9 cellular contexts compared by ENCODE assay signal in genomic region chr10:72126184-72126871, GRCh38. TPM values are rescaled to one million over a fixed set of nuclear protein-coding genes. Genes with fewer than 3 reads are reported as not detected.
A peak's percentile ranks its signal among the peaks of the same experiment; 100 is the strongest.
DNase-seq lines count a peak whose midpoint lies in the region; ATAC-seq and TF ChIP-seq lines count a peak whose summit lies in the region.
"Had no signal": no experiment of that assay in that cellular context is flagged by ENCODE, and none has a peak within 500 bp of the region (broad histone marks: within the 10 kb centered on the region; RNA-seq: fewer than 3 reads in every experiment).

No MANE protein-coding gene starts in this region.

- peak; percentile 60; the same call in 1 of the 2 replicates for ATAC-seq in WTC11
- ATAC-seq in GM18909 (IDR thresholded peaks at IDR 0.05; ENCODE audit: poor library complexity, unreplicated experiment), result no peak
- ATAC-seq in HG03196 (IDR thresholded peaks at IDR 0.05; ENCODE audit: unreplicated experiment), result no peak
- no peak for ATAC-seq in HG02642 (IDR thresholded peaks at IDR 0.05; ENCODE audit: poor library complexity, unreplicated experiment)
- ATAC-seq: naive thymus-derived CD4-positive, alpha-beta T cell had no signal

- DNase-seq in HCEC 1CT (peak; percentile 57), WTC11 (ENCODE audit: low spot score) (no peak), inferior parietal cortex (ENCODE audit: extremely low spot score) (peak; percentile 25)
- no peak for DNase-seq in activated T-helper 2 cell treated with anti-CD3 and anti-CD28 coated beads, Interferon-gamma antibody, Interleukin-2, Interleukin-4, amounts not matched to agents 10 μg/mL and 5 μg/mL and 100 μg/mL, durations not matched to agents 14 hours and 24 hours and 36 hours (ENCODE audit: low spot score)

- H3K36me3 Mint-ChIP-seq in WTC11, result no peaks in the 10 kb centered on the region; the same call in 1 of the 2 replicates
- peaks cover 31% of the 10 kb centered on the region for H3K36me3 Mint-ChIP-seq in activated T-helper 2 cell treated with anti-CD3 and anti-CD28 coated beads, Interferon-gamma antibody, Interleukin-2, Interleukin-4, amounts not matched to agents 10 μg/mL and 5 μg/mL and 100 μg/mL, durations not matched to agents 14 hours and 24 hours and 36 hours (ENCODE audit: low read depth)

- intact Hi-C loops in activated T-helper 2 cell treated with anti-CD3 and anti-CD28 coated beads, Interferon-gamma antibody, Interleukin-2, Interleukin-4, amounts not matched to agents 10 μg/mL and 5 μg/mL and 100 μg/mL, durations not matched to agents 14 hours and 24 hours and 36 hours (cut with micrococcal nuclease), result loop anchor here (2.0 kb wide), 1 partner anchor 96 kb away; no protein-coding TSS in a partner anchor

- H3K4me3 Mint-ChIP-seq in WTC11, result no peak overlapping the region
- H3K4me3 Mint-ChIP-seq in activated T-helper 2 cell treated with anti-CD3 and anti-CD28 coated beads, Interferon-gamma antibody, Interleukin-2, Interleukin-4, amounts not matched to agents 10 μg/mL and 5 μg/mL and 100 μg/mL, durations not matched to agents 14 hours and 24 hours and 36 hours (ENCODE audit: low read depth), result no peak overlapping the region
- H3K4me3 Mint-ChIP-seq: naive thymus-derived CD4-positive, alpha-beta T cell had no signal

- H3K9me3 Mint-ChIP-seq in WTC11, result no peaks in the 10 kb centered on the region
- H3K9me3 Mint-ChIP-seq in activated T-helper 2 cell treated with anti-CD3 and anti-CD28 coated beads, Interferon-gamma antibody, Interleukin-2, Interleukin-4, amounts not matched to agents 10 μg/mL and 5 μg/mL and 100 μg/mL, durations not matched to agents 14 hours and 24 hours and 36 hours, result no peaks in the 10 kb centered on the region
- H3K9me3 Mint-ChIP-seq: naive thymus-derived CD4-positive, alpha-beta T cell had no signal

- peak; percentile 47 for TF ChIP-seq CTCF in C4-2B (conservative IDR thresholded peaks at IDR 0.05)
- no peak for TF ChIP-seq CTCF in WTC11 (IDR thresholded peaks at IDR 0.05)

- no peak overlapping the region for H3K27ac ChIP-seq in C4-2B

- H3K27ac Mint-ChIP-seq in WTC11, result peak overlapping the region; percentile 55
- no peak overlapping the region for H3K27ac Mint-ChIP-seq in activated T-helper 2 cell treated with anti-CD3 and anti-CD28 coated beads, Interferon-gamma antibody, Interleukin-2, Interleukin-4, amounts not matched to agents 10 μg/mL and 5 μg/mL and 100 μg/mL, durations not matched to agents 14 hours and 24 hours and 36 hours

- POLR2A ChIA-PET in WTC11 (lab: Charles Lee), result interaction anchor here (1.2 kb wide), 1 partner anchor 148 kb away, joined by 6 read pairs; the partner anchor contains the start of gene DDIT4

- CTCF ChIA-PET in WTC11 (lab: Charles Lee), result interaction anchor here (0.5 to 2.9 kb wide), 41 partner anchors 10 to 1961 kb away, joined by 3 to 20 read pairs (median 4); partner anchors contain the start of genes ANAPC16, ASCC1 and SPOCK2

- H3K4me1 Mint-ChIP-seq in WTC11, result peaks cover 12% of the 10 kb centered on the region
- peaks cover 32% of the 10 kb centered on the region for H3K4me1 Mint-ChIP-seq in activated T-helper 2 cell treated with anti-CD3 and anti-CD28 coated beads, Interferon-gamma antibody, Interleukin-2, Interleukin-4, amounts not matched to agents 10 μg/mL and 5 μg/mL and 100 μg/mL, durations not matched to agents 14 hours and 24 hours and 36 hours (ENCODE audit: low read depth)

- H3K27me3 Mint-ChIP-seq in WTC11 (ENCODE audit: low read depth), result no peaks in the 10 kb centered on the region
- H3K27me3 Mint-ChIP-seq in activated T-helper 2 cell treated with anti-CD3 and anti-CD28 coated beads, Interferon-gamma antibody, Interleukin-2, Interleukin-4, amounts not matched to agents 10 μg/mL and 5 μg/mL and 100 μg/mL, durations not matched to agents 14 hours and 24 hours and 36 hours (ENCODE audit: low read depth), result no peaks in the 10 kb centered on the region
- H3K27me3 Mint-ChIP-seq: naive thymus-derived CD4-positive, alpha-beta T cell had no signal

TF ChIP-seq in WTC11, 78 proteins besides CTCF, POLR2A, EP300 and RAD21:
- TF ChIP-seq SP1 (CRISPR knock-in tag; conservative IDR thresholded peaks at IDR 0.05) (no peak), CDX4 (CRISPR knock-in tag; IDR thresholded peaks at IDR 0.05; ENCODE audit: borderline replicate concordance) (no peak), OVOL2 (CRISPR knock-in tag; IDR thresholded peaks at IDR 0.05; ENCODE audit: borderline replicate concordance) (no peak), CREM (CRISPR knock-in tag; IDR thresholded peaks at IDR 0.05) (no peak), NFYB (CRISPR knock-in tag; conservative IDR thresholded peaks at IDR 0.05; ENCODE audit: low read depth) (no peak), FOXJ3 (CRISPR knock-in tag; IDR thresholded peaks at IDR 0.05; ENCODE audit: borderline replicate concordance) (no peak), SMAD3 (CRISPR knock-in tag; IDR thresholded peaks at IDR 0.05; ENCODE audit: borderline replicate concordance) (no peak), SMAD4 (CRISPR knock-in tag; IDR thresholded peaks at IDR 0.05) (no peak), ZNF671 (CRISPR knock-in tag; IDR thresholded peaks at IDR 0.05) (no peak)

RNA-seq across cellular contexts. Expression of gene SPOCK2, which starts 38.0 kb away (rescaled TPM):
- total RNA-seq in WTC11 (2021), result 4.0 to 4.7 TPM (median 4.1 TPM) in 3 replicates
- 135 and 137 TPM in 2 replicates for total RNA-seq in activated T-helper 2 cell treated with anti-CD3 and anti-CD28 coated beads, Interferon-gamma antibody, Interleukin-2, Interleukin-4, amounts not matched to agents 10 μg/mL and 5 μg/mL and 100 μg/mL, durations not matched to agents 14 hours and 24 hours and 36 hours

Comparison
In these comparisons a context has a peak if more than half of its experiments do, and no peak if none do; other contexts are left out.
1. DNase-seq: peak in HCEC 1CT (single experiment) and inferior parietal cortex (single experiment); none in WTC11 (single experiment) and activated T-helper 2 cell treated with anti-CD3 and anti-CD28 coated beads, Interferon-gamma antibody, Interleukin-2, Interleukin-4, amounts not matched to agents 10 μg/mL and 5 μg/mL and 100 μg/mL, durations not matched to agents 14 hours and 24 hours and 36 hours (single experiment).
2. RNA of gene SPOCK2, which starts 38.0 kb away (total RNA-seq): 135 to 137 TPM in activated T-helper 2 cell treated with anti-CD3 and anti-CD28 coated beads, Interferon-gamma antibody, Interleukin-2, Interleukin-4, amounts not matched to agents 10 μg/mL and 5 μg/mL and 100 μg/mL, durations not matched to agents 14 hours and 24 hours and 36 hours; 4.0 to 4.7 TPM in WTC11; every median in the first group is over 10 times any median in the second.